ENCODE assay signal across 14 cellular contexts in the genomic region with DNA sequence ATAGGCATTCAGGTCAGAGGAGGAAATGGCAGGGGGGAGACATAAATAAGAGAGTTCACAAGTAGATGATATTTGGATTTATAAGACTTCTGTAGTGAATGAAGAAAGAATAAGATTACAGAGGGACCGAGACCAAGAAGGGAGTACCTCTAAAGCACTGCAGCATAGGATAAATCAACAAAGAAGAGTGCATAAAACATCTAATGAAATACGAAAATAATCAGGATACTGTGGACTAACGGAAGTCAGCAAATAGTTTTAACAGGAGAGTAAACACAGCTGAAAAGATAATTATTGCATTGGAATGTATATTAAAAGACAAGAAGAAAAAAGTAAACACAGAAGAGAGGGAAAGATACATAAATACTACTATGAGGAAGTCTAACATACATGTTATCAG.
DNase-seq lines count a peak whose midpoint lies in the region; ATAC-seq and TF ChIP-seq lines count a peak whose summit lies in the region.
"Had no signal": no experiment of that assay in that cellular context is flagged by ENCODE, and none has a peak within 500 bp of the region (broad histone marks: within the 10 kb centered on the region; RNA-seq: fewer than 3 reads in every experiment).

No MANE protein-coding gene starts in this region.

- H3K9me2 ChIP-seq in PC-3 (replicated peaks; ENCODE audit: low read length), result no peaks in the 10 kb centered on the region

- no peak overlapping the region for H3K9ac ChIP-seq in PC-3 (ENCODE audit: low read length)
- H3K9ac ChIP-seq: GM23248 had no signal

- CTCF ChIA-PET in PC-3 (lab: Charles Lee), result no interaction called here

- no peaks in the 10 kb centered on the region for H3K27me3 ChIP-seq in PC-3 (ENCODE audit: low read length)

- intact Hi-C loops in PC-3 (cut with micrococcal nuclease), result loop anchor here (10.0 kb wide), 1 partner anchor 480 kb away; no protein-coding TSS in a partner anchor
- intact Hi-C loops in activated CD4-positive, alpha-beta T cell treated with anti-CD3 and anti-CD28 coated beads, Interleukin-2, amount 10 ng/mL, durations not matched to agents 24 days and 14 days (cut with micrococcal nuclease), result no loop called here

- H3K4me3 ChIP-seq in PC-3 (ENCODE audit: low read length), result no peak overlapping the region
- H3K4me3 ChIP-seq: GM23248 had no signal

- no TSS peak for BruUV-seq in PC-3 (replicated peaks; lab: Mats Ljungman, UMichigan)

- H3K27me3 Mint-ChIP-seq in nephron (ENCODE audit: low read depth), result no peaks in the 10 kb centered on the region
- H3K27me3 Mint-ChIP-seq in activated CD4-positive, alpha-beta T cell treated with anti-CD3 and anti-CD28 coated beads, Interleukin-2, amount 10 ng/mL, durations not matched to agents 24 days and 14 days, result no peaks in the 10 kb centered on the region

- in situ Hi-C loops in GM13976 (cut with MboI; ENCODE audit: low sequenced_read_pairs, unreplicated experiment), result no loop called here

- DNase-seq in NCI-H146 treated with DMSO at 0.1 percent for 48 hours (lab: John Stamatoyannopoulos, UW; ENCODE audit: unreplicated experiment) (peak; percentile 58), PC-3 (peak; percentile 23), GM13976 (ENCODE audit: low spot score) (no peak), putamen (ENCODE audit: low spot score) (no peak)
- DNase-seq in activated CD4-positive, alpha-beta T cell treated with anti-CD3 and anti-CD28 coated beads, Interleukin-2, amount 10 ng/mL, durations not matched to agents 24 days and 14 days, result no peak
- DNase-seq: C1 segment of cervical spinal cord; Caco-2; CD8-positive, alpha-beta T cell; DMS153; DND-41; GM23248; H7; HCEC 1CT had no signal

- H3K36me3 Mint-ChIP-seq in nephron (ENCODE audit: low read depth), result no peaks in the 10 kb centered on the region
- H3K36me3 Mint-ChIP-seq in activated CD4-positive, alpha-beta T cell treated with anti-CD3 and anti-CD28 coated beads, Interleukin-2, amount 10 ng/mL, durations not matched to agents 24 days and 14 days (ENCODE audit: low read depth), result no peaks in the 10 kb centered on the region
- H3K36me3 Mint-ChIP-seq: CD8-positive, alpha-beta T cell had no signal

- peak overlapping the region in 2 of 3 experiments; percentile 1 to 2 for H3K4me3 Mint-ChIP-seq in nephron
- no peak overlapping the region for H3K4me3 Mint-ChIP-seq in activated CD4-positive, alpha-beta T cell treated with anti-CD3 and anti-CD28 coated beads, Interleukin-2, amount 10 ng/mL, durations not matched to agents 24 days and 14 days
- H3K4me3 Mint-ChIP-seq: CD8-positive, alpha-beta T cell had no signal

- no peak overlapping the region for H3K4me2 ChIP-seq in PC-3 (ENCODE audit: low read length)

- no peaks in the 10 kb centered on the region for H3K9me3 Mint-ChIP-seq in nephron
- peaks cover 5% of the 10 kb centered on the region for H3K9me3 Mint-ChIP-seq in activated CD4-positive, alpha-beta T cell treated with anti-CD3 and anti-CD28 coated beads, Interleukin-2, amount 10 ng/mL, durations not matched to agents 24 days and 14 days

- no peak for TF ChIP-seq CTCF in PC-3 (conservative IDR thresholded peaks at IDR 0.05; ENCODE audit: low read depth, low read length)
- TF ChIP-seq CTCF in nephron (IDR thresholded peaks at IDR 0.05; ENCODE audit: unreplicated experiment in 3 of 3), result no peak
- no peak for TF ChIP-seq CTCF in GM13976 (IDR thresholded peaks at IDR 0.05; ENCODE audit: borderline replicate concordance, control extremely low read depth, extremely low read depth, insufficient read depth, missing control alignments)

- H2AFZ ChIP-seq in PC-3 (ENCODE audit: low read length), result no peak overlapping the region
- H2AFZ ChIP-seq: GM23248 had no signal

- no peaks in the 10 kb centered on the region for H3K36me3 ChIP-seq in PC-3 (ENCODE audit: low read depth, low read length)

- peak overlapping the region; percentile 66 to 88 (median 78) for H3K27ac Mint-ChIP-seq in nephron
- no peak overlapping the region for H3K27ac Mint-ChIP-seq in activated CD4-positive, alpha-beta T cell treated with anti-CD3 and anti-CD28 coated beads, Interleukin-2, amount 10 ng/mL, durations not matched to agents 24 days and 14 days
- H3K27ac Mint-ChIP-seq: CD8-positive, alpha-beta T cell had no signal

- no peaks in the 10 kb centered on the region for H3K79me2 ChIP-seq in PC-3 (ENCODE audit: low read length)

- no peaks in the 10 kb centered on the region for H3K9me3 ChIP-seq in PC-3 (ENCODE audit: low read length)
- H3K9me3 ChIP-seq: Caco-2 had no signal

- H3K27ac ChIP-seq in PC-3 (ENCODE audit: low read length), result no peak overlapping the region
- H3K27ac ChIP-seq: GM23248 had no signal

- peak; percentile 96 for ATAC-seq in PC-3
- ATAC-seq: CD8-positive, alpha-beta T cell had no signal

- POLR2A ChIA-PET in PC-3 (lab: Charles Lee; ENCODE audit: unreplicated experiment), result no interaction called here

- 0 out of 2 replicates have a peak, but pooled peaks cover 2% of the 10 kb centered on the region for H3K4me1 ChIP-seq in PC-3 (ENCODE audit: insufficient read depth, low read length)
- H3K4me1 ChIP-seq: Caco-2 had no signal

- H3F3A ChIP-seq in PC-3 (ENCODE audit: low read length, unreplicated experiment), result no peaks in the 10 kb centered on the region

- no peaks in the 10 kb centered on the region for H4K20me1 ChIP-seq in PC-3 (ENCODE audit: low read length)

- H3K4me1 Mint-ChIP-seq in nephron, result peaks cover 13% of the 10 kb centered on the region
- H3K4me1 Mint-ChIP-seq in activated CD4-positive, alpha-beta T cell treated with anti-CD3 and anti-CD28 coated beads, Interleukin-2, amount 10 ng/mL, durations not matched to agents 24 days and 14 days, result no peaks in the 10 kb centered on the region

Comparison
In these comparisons a context has a peak if more than half of its experiments do, and no peak if none do; other contexts are left out.
1. DNase-seq: peak in NCI-H146 treated with DMSO at 0.1 percent for 48 hours (single experiment) and PC-3 (single experiment); none in GM13976 (single experiment), activated CD4-positive, alpha-beta T cell treated with anti-CD3 and anti-CD28 coated beads, Interleukin-2, amount 10 ng/mL, durations not matched to agents 24 days and 14 days (single experiment) and putamen (single experiment).